In genomic region chr16:87822571-87822970, GRCh38 we compare ENCODE assay signal across 1 cellular context.
TF ChIP-seq lines count a peak whose summit lies in the region.

No MANE protein-coding gene starts in this region.

TF ChIP-seq in H1, 55 proteins besides CTCF, POLR2A, EP300 and RAD21:
- TF ChIP-seq RFX5 (IDR thresholded peaks at IDR 0.05; ENCODE audit: borderline replicate concordance, low read depth, low read length) (peak; percentile 50; the same call in 1 of the 2 replicates), BCL11A (IDR thresholded peaks at IDR 0.05; ENCODE audit: low read depth in 2 of 2, low read length in 2 of 2) (no peak), ASH2L (IDR thresholded peaks at IDR 0.05; ENCODE audit: low read length) (no peak), USF2 (IDR thresholded peaks at IDR 0.05; ENCODE audit: low read length) (no peak), SIN3A (conservative IDR thresholded peaks at IDR 0.05 in 1 of 2, IDR thresholded peaks at IDR 0.05 in 1 of 2; ENCODE audit: low read depth in 1 of 2, low read length in 2 of 2) (peak in 1 of 2 experiments; percentile 65; a peak in 1 of 4 replicates), JUND (IDR thresholded peaks at IDR 0.05; ENCODE audit: low read length) (no peak), GABPA (IDR thresholded peaks at IDR 0.05; ENCODE audit: borderline replicate concordance, insufficient read depth, low read length) (no peak; the same call in 1 of the 2 replicates)
